1 cellular context compared by ENCODE assay signal in genomic region chr16:583815-584591, GRCh38.
TF ChIP-seq lines count a peak whose summit lies in the region.

No MANE protein-coding gene starts in this region.

TF ChIP-seq in GM12878, 131 proteins besides CTCF, POLR2A, EP300 and RAD21:
- TF ChIP-seq NFYA (IDR thresholded peaks at IDR 0.05; ENCODE audit: borderline replicate concordance, low read depth, low read length) (no peak), ZBED1 (IDR thresholded peaks at IDR 0.05; ENCODE audit: borderline replicate concordance) (no peak), TARDBP (IDR thresholded peaks at IDR 0.05; ENCODE audit: borderline replicate concordance) (no peak), NFIC (IDR thresholded peaks at IDR 0.05; ENCODE audit: low read depth, low read length) (no peak), TCF7 (IDR thresholded peaks at IDR 0.05; ENCODE audit: borderline replicate concordance) (no peak), HCFC1 (IDR thresholded peaks at IDR 0.05; ENCODE audit: low read length) (no peak), PRDM15 (CRISPR knock-in tag; IDR thresholded peaks at IDR 0.05) (no peak), SMAD5 (IDR thresholded peaks at IDR 0.05; ENCODE audit: low read depth) (no peak), SIN3A (IDR thresholded peaks at IDR 0.05; ENCODE audit: low read depth, low read length) (no peak), HDAC6 (IDR thresholded peaks at IDR 0.05; ENCODE audit: unreplicated experiment) (no peak), IRF5 (IDR thresholded peaks at IDR 0.05; ENCODE audit: borderline replicate concordance) (no peak), TBL1XR1 (IDR thresholded peaks at IDR 0.05; ENCODE audit: low read depth, low read length) (no peak), POLR2AphosphoS5 (IDR thresholded peaks at IDR 0.05; ENCODE audit: low read length) (no peak), ZBTB11 (CRISPR knock-in tag; IDR thresholded peaks at IDR 0.05) (no peak), HDAC2 (IDR thresholded peaks at IDR 0.05) (no peak), YY1 (IDR thresholded peaks at IDR 0.05; ENCODE audit: low read depth, low read length) (no peak), POLR2AphosphoS2 (IDR thresholded peaks at IDR 0.05; ENCODE audit: low read depth, low read length) (no peak), STAT1 (conservative IDR thresholded peaks at IDR 0.05) (no peak)
TF ChIP-seq in GM12878: peak in this region for 0.
